In the genomic region with DNA sequence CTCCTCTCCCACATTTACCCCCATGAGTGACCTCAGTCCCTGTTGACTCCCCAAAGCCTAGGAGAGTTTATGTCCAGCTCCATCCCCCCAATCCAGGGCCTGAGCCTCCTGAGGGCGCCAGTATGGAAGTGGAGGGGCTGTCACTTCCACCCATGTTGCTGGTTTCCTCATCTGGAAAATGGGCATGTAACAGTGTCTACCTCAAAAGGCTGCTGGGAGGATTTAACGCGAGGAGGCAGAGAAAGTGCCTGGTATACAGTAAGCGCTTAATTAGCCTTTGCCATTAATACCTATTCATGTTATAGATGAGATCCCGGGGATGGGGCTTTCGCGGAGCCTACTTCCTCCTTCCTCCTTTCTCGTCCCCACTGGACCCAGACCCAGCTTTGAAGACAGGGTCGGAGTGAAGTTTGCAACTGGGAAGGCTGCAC, we compare ENCODE assay signal across 8 cellular contexts. TPM values are rescaled to one million over a fixed set of nuclear protein-coding genes. Genes with fewer than 3 reads are reported as not detected.
DNase-seq lines count a peak whose midpoint lies in the region; ATAC-seq and TF ChIP-seq lines count a peak whose summit lies in the region.

No MANE protein-coding gene starts in this region.

- peaks cover 4% of the 10 kb centered on the region for H3K79me1 ChIP-seq in mesendoderm (ENCODE audit: low read length)

- H3K4me2 ChIP-seq in mesendoderm (ENCODE audit: low read length), result peak overlapping the region; percentile 89

- H3K4me3 ChIP-seq in AG04450 (ENCODE audit: low read depth, low read length) (peak overlapping the region; percentile 95), HEK293 (ENCODE audit: low read depth, low read length) (peak overlapping the region; percentile 93), body of pancreas (peak overlapping the region; percentile 64 to 87), mesendoderm (ENCODE audit: low read length) (peak overlapping the region; percentile 95)

- H3K4ac ChIP-seq in mesendoderm (ENCODE audit: low read depth, low read length), result peak overlapping the region; percentile 85

- no peak for TF ChIP-seq CTCF in AG04450 (IDR thresholded peaks at IDR 0.05; ENCODE audit: low read depth, low read length)
- TF ChIP-seq CTCF in HEK293 (tag by site-specific recombination; IDR thresholded peaks at IDR 0.05), result no peak
- TF ChIP-seq CTCF in body of pancreas (IDR thresholded peaks at IDR 0.05), result no peak

- H3K18ac ChIP-seq in mesendoderm (ENCODE audit: low read length), result peak overlapping the region; percentile 73

- H3K9ac ChIP-seq in mesendoderm (ENCODE audit: low read length), result peak overlapping the region; percentile 96

- H3K79me2 ChIP-seq in mesendoderm (ENCODE audit: control insufficient read depth, insufficient read depth, low read length), result peaks cover 3% of the 10 kb centered on the region

- H3K4me1 ChIP-seq in HEK293 (ENCODE audit: control insufficient read depth, insufficient read depth, low read length), result no peaks in the 10 kb centered on the region
- H3K4me1 ChIP-seq in body of pancreas, result peaks cover 16% of the 10 kb centered on the region
- H3K4me1 ChIP-seq in mesendoderm (ENCODE audit: control insufficient read depth, low read depth, low read length), result peaks cover 5% of the 10 kb centered on the region

- POLR2A ChIA-PET in AG04450 (lab: Yijun Ruan, JAX), result interaction anchor here (0.5 to 1.5 kb wide), 7 partner anchors 9 to 121 kb away, joined by 3 to 13 read pairs (median 3); a partner anchor contains a TSS
- POLR2A ChIA-PET in HEK293 (lab: Yijun Ruan, JAX), result interaction anchor here (0.6 to 2.8 kb wide), 30 partner anchors 8 to 265 kb away, joined by 3 to 32 read pairs (median 6); a partner anchor contains a TSS

- TF ChIP-seq POLR2A in body of pancreas (IDR thresholded peaks at IDR 0.05), result no peak

- no peak overlapping the region for H2BK120ac ChIP-seq in mesendoderm (ENCODE audit: low read depth, low read length)

- H3K23ac ChIP-seq in mesendoderm (ENCODE audit: low read length), result peak overlapping the region; percentile 15

- no peak overlapping the region for H2BK15ac ChIP-seq in mesendoderm (replicated peaks; ENCODE audit: low read depth)

- peak overlapping the region; percentile 24 for H4K5ac ChIP-seq in mesendoderm (ENCODE audit: low read length)

- no peaks in the 10 kb centered on the region for H3K27me3 ChIP-seq in AG04450 (ENCODE audit: control insufficient read depth, insufficient read depth, low read length)
- no peaks in the 10 kb centered on the region for H3K27me3 ChIP-seq in body of pancreas
- no peaks in the 10 kb centered on the region for H3K27me3 ChIP-seq in mesendoderm (ENCODE audit: insufficient read depth, low read length, poor library complexity)

- no peaks in the 10 kb centered on the region; the same call in 1 of the 2 replicates for H3K9me3 ChIP-seq in AG04450 (ENCODE audit: control insufficient read depth, insufficient read depth, low read length)
- H3K9me3 ChIP-seq in HEK293 (ENCODE audit: control insufficient read depth, insufficient read depth, low read depth, low read length), result no peaks in the 10 kb centered on the region
- no peaks in the 10 kb centered on the region for H3K9me3 ChIP-seq in body of pancreas

- no peak overlapping the region for H4K8ac ChIP-seq in mesendoderm (ENCODE audit: low read depth, low read length)

- no peak overlapping the region for H2AK5ac ChIP-seq in mesendoderm (ENCODE audit: low read length)

- no peak overlapping the region for H2BK5ac ChIP-seq in mesendoderm (ENCODE audit: low read length)

- peaks cover 17 to 19% of the 10 kb centered on the region in 2 experiments; a peak in 2 of 3 replicates for H3K36me3 ChIP-seq in HEK293 (ENCODE audit: control insufficient read depth in 2 of 2, insufficient read depth in 1 of 2, low read length in 2 of 2)
- H3K36me3 ChIP-seq in body of pancreas (replicated peaks in 1 of 2; ENCODE audit: insufficient read depth in 1 of 2, low read depth in 2 of 2), result peaks cover 0 to 5% of the 10 kb centered on the region in 2 donors
- no peaks in the 10 kb centered on the region for H3K36me3 ChIP-seq in mesendoderm (ENCODE audit: control insufficient read depth, insufficient read depth, low read length)

- WGBS in body of pancreas, 2 donors, result 0 to 1% methylated on average over 3 to 9 of the region's 9 CpGs
- no CpG with 5 or more reads among the region's 9 CpGs for WGBS in mesendoderm (ENCODE audit: extremely low coverage, insufficient coverage, low lambda C conversion rate)

- intact Hi-C loops in body of pancreas (cut with DNase I), result no loop called here

- CTCF ChIA-PET in AG04450 (lab: Charles Lee) (interaction anchor here (1.3 to 2.3 kb wide), 4 partner anchors 9 to 121 kb away, joined by 6 to 18 read pairs (median 10); no protein-coding TSS in a partner anchor), HEK293 (lab: Yijun Ruan, JAX) (interaction anchor here (0.5 to 2.0 kb wide), 8 partner anchors 9 to 130 kb away, joined by 3 to 18 read pairs (median 4); a partner anchor contains a TSS)

- DNase-seq in AG04450 (ENCODE audit: low read depth, low spot score) (no peak), body of pancreas (no peak), mesendoderm (no peak), NCI-H1105 (lab: John Stamatoyannopoulos, UW) (no peak), ecto neural progenitor cell (ENCODE audit: low spot score) (no peak)
- no peak for DNase-seq in stimulated activated CD4-positive, alpha-beta T cell treated with anti-CD3 and anti-CD28 coated beads, Interleukin-12 subunit alpha, Interleukin-12 subunit beta, amount 100 ng/mL, for 4 hours

- H3K27ac ChIP-seq in AG04450 (ENCODE audit: low read depth, low read length) (peak overlapping the region; percentile 52), HEK293 (ENCODE audit: extremely low read depth, low read depth, low read length) (peak overlapping the region; percentile 71; the same call in 1 of the 2 replicates), body of pancreas (peak overlapping the region; percentile 57 to 90 (median 78)), mesendoderm (ENCODE audit: low read depth, low read length) (peak overlapping the region; percentile 13)

- peak overlapping the region; percentile 97 for H3K56ac ChIP-seq in mesendoderm (ENCODE audit: low read length)

- ATAC-seq in body of pancreas (no peak), HG03565 (IDR thresholded peaks at IDR 0.05; ENCODE audit: unreplicated experiment) (no peak)

TF ChIP-seq in HEK293, 187 proteins besides CTCF, POLR2A, EP300 and RAD21 (continues in another document):
- TF ChIP-seq ZNF274 (IDR thresholded peaks at IDR 0.05; ENCODE audit: low read length) (no peak), ZNF274 (tag by site-specific recombination; IDR thresholded peaks at IDR 0.05; ENCODE audit: borderline replicate concordance) (no peak), ZNF629 (tag by site-specific recombination; IDR thresholded peaks at IDR 0.05) (no peak)
- TF ChIP-seq, protein P1, sequence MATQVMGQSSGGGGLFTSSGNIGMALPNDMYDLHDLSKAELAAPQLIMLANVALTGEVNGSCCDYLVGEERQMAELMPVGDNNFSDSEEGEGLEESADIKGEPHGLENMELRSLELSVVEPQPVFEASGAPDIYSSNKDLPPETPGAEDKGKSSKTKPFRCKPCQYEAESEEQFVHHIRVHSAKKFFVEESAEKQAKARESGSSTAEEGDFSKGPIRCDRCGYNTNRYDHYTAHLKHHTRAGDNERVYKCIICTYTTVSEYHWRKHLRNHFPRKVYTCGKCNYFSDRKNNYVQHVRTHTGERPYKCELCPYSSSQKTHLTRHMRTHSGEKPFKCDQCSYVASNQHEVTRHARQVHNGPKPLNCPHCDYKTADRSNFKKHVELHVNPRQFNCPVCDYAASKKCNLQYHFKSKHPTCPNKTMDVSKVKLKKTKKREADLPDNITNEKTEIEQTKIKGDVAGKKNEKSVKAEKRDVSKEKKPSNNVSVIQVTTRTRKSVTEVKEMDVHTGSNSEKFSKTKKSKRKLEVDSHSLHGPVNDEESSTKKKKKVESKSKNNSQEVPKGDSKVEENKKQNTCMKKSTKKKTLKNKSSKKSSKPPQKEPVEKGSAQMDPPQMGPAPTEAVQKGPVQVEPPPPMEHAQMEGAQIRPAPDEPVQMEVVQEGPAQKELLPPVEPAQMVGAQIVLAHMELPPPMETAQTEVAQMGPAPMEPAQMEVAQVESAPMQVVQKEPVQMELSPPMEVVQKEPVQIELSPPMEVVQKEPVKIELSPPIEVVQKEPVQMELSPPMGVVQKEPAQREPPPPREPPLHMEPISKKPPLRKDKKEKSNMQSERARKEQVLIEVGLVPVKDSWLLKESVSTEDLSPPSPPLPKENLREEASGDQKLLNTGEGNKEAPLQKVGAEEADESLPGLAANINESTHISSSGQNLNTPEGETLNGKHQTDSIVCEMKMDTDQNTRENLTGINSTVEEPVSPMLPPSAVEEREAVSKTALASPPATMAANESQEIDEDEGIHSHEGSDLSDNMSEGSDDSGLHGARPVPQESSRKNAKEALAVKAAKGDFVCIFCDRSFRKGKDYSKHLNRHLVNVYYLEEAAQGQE (tag by site-specific recombination; IDR thresholded peaks at IDR 0.05), result no peak

RNA-seq across cellular contexts. Expression of a gene that starts 0.5 kb away (rescaled TPM):
- 29.1 and 52.8 TPM in 2 replicates for polyA plus RNA-seq in AG04450 (2011; rRNA removed)
- polyA minus RNA-seq in AG04450 (2011; rRNA and poly(A)+ RNA removed), result 34.0 and 52.4 TPM in 2 replicates
- total RNA-seq in body of pancreas, result 100 to 1,000 TPM in 1 of 2 donors, 10 to 100 TPM in 1; 72.4 to 168 TPM
- polyA plus RNA-seq in mesendoderm (2013, experiment 1 of 2), result 21.2 TPM
- 21.8 TPM for polyA plus RNA-seq in mesendoderm (2013, experiment 2 of 2)

RNA-seq across cellular contexts. Expression of a gene that starts 23.4 kb away (rescaled TPM):
- polyA plus RNA-seq in AG04450 (2011; rRNA removed), result 268 and 340 TPM in 2 replicates
- polyA minus RNA-seq in AG04450 (2011; rRNA and poly(A)+ RNA removed), result 102 and 113 TPM in 2 replicates
- 100 to 1,000 TPM in 1 of 2 donors, 10 to 100 TPM in 1; 89.7 to 122 TPM for total RNA-seq in body of pancreas
- 151 TPM for polyA plus RNA-seq in mesendoderm (2013, experiment 1 of 2)
- 153 TPM for polyA plus RNA-seq in mesendoderm (2013, experiment 2 of 2)

RNA-seq across cellular contexts. Expression of a gene that starts 40.4 kb away (rescaled TPM):
- 2.9 and 5.1 TPM in 2 replicates for polyA plus RNA-seq in AG04450 (2011; rRNA removed)
- polyA minus RNA-seq in AG04450 (2011; rRNA and poly(A)+ RNA removed), result 9.6 and 16.3 TPM in 2 replicates
- total RNA-seq in body of pancreas, result 10 to 100 TPM in 1 of 2 donors, 1 to 10 TPM in 1; 8.8 to 17.1 TPM
- 1.4 TPM for polyA plus RNA-seq in mesendoderm (2013, experiment 1 of 2)
- polyA plus RNA-seq in mesendoderm (2013, experiment 2 of 2), result 1.4 TPM

RNA-seq across cellular contexts. Expression of a gene that starts 40.5 kb away (rescaled TPM):
- polyA plus RNA-seq in AG04450 (2011; rRNA removed), result 6.7 and 10.1 TPM in 2 replicates
- 8.3 and 9.1 TPM in 2 replicates for polyA minus RNA-seq in AG04450 (2011; rRNA and poly(A)+ RNA removed)
- 1 to 10 TPM; 2.1 to 5.9 TPM for total RNA-seq in body of pancreas
- polyA plus RNA-seq in mesendoderm (2013, experiment 1 of 2), result 8.1 TPM
- polyA plus RNA-seq in mesendoderm (2013, experiment 2 of 2), result 8.7 TPM

RNA-seq across cellular contexts. Expression of a gene that starts 46.6 kb away (rescaled TPM):
- polyA plus RNA-seq in AG04450 (2011; rRNA removed), result 2.2 and 4.1 TPM in 2 replicates
- polyA minus RNA-seq in AG04450 (2011; rRNA and poly(A)+ RNA removed), result 3.4 and 3.5 TPM in 2 replicates
- total RNA-seq in body of pancreas, result 10 to 100 TPM in 1 of 2 donors, 1 to 10 TPM in 1; 9.9 to 30.7 TPM
- 54.4 TPM for polyA plus RNA-seq in mesendoderm (2013, experiment 1 of 2)
- polyA plus RNA-seq in mesendoderm (2013, experiment 2 of 2), result 53.6 TPM

Comparison
In these comparisons a context has a peak if more than half of its experiments do, and no peak if none do; other contexts are left out.
1. H3K27ac ChIP-seq: peak in every context shown above with its lines; median percentile 78 in body of pancreas; 71 in HEK293; 52 in AG04450; 13 in mesendoderm.